In the genomic region with DNA sequence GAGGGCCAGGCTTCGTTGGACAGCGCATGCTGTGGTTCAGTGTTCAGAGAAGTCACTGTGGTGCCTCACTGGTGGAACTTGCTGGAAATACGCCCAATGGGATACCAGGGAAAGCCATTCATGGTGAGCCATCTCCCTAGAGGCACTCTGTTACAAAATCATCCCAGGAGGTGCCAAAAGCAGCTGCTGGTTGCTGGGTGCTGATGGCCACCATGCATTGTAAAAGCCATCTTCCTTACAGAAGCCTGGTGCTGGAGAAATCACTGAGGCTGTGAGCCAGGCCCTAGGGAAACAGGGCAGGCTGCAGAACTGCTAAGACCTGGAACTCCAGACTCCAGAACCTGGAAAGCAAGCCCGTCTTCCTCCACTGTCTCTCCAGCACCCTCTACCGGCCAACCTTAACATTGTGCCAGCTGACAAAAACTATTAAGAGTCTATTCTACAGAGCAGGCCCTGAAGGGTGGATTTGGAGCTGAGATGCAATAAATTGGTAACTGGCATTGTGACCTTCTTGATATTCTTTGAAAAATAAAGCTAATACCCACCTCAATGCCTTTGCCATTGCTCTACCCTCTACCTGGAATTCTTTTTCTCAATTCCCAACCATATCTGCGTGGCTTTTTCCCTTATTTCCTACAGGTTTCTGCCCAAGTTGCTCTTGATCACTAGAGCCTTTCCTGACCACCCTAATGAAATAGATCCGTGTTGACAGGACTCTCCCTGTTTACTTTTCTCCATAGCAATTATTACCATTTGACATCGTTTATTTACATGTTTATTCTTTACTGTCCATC, we compare ENCODE assay signal across 8 cellular contexts. TPM values are rescaled to one million over a fixed set of nuclear protein-coding genes. Genes with fewer than 3 reads are reported as not detected.
DNase-seq lines count a peak whose midpoint lies in the region; ATAC-seq and TF ChIP-seq lines count a peak whose summit lies in the region.

No MANE protein-coding gene starts in this region.

- H3K4me1 ChIP-seq in KMS-11 (ENCODE audit: low read depth, poor library complexity, severe bottlenecking) (no peaks in the 10 kb centered on the region), Peyer's patch (no peaks in the 10 kb centered on the region), tibial nerve (peaks cover 0 to 10% (median 0%) of the 10 kb centered on the region in 4 donors)

- WGBS in tibial nerve, 2 donors = 55 to 59% methylated on average over 8 of the region's 8 CpGs

- no peak for TF ChIP-seq POLR2A in Peyer's patch (IDR thresholded peaks at IDR 0.05)
- TF ChIP-seq POLR2A in tibial nerve (IDR thresholded peaks at IDR 0.05) = no peak

- no peak overlapping the region for H2AFZ ChIP-seq in KMS-11 (ENCODE audit: low read depth)

- no peak overlapping the region for H3K4me2 ChIP-seq in KMS-11

- H3K4me3 ChIP-seq in KMS-11 (IDR thresholded peaks at IDR 0.05; ENCODE audit: insufficient read depth, low read depth, low read length) (no peak overlapping the region), Peyer's patch (no peak overlapping the region), fibroblast of pulmonary artery (replicated peaks; ENCODE audit: low read depth, low read length) (no peak overlapping the region), tibial nerve (no peak overlapping the region)

- H3K27me3 Mint-ChIP-seq in neural crest cell (ENCODE audit: low read depth) = no peaks in the 10 kb centered on the region

- H3K27me3 ChIP-seq in KMS-11 (ENCODE audit: insufficient read depth, low read depth) (no peaks in the 10 kb centered on the region), Peyer's patch (no peaks in the 10 kb centered on the region), tibial nerve (no peaks in the 10 kb centered on the region)

- no peaks in the 10 kb centered on the region for H3K9me3 Mint-ChIP-seq in neural crest cell

- no peak overlapping the region for H3K9ac ChIP-seq in KMS-11

- no peaks in the 10 kb centered on the region for H4K20me1 ChIP-seq in KMS-11 (ENCODE audit: insufficient read depth)

- no peaks in the 10 kb centered on the region for H3K9me3 ChIP-seq in Peyer's patch
- H3K9me3 ChIP-seq in tibial nerve = peaks cover 0 to 4% (median 0%) of the 10 kb centered on the region in 4 donors

- H3K27ac Mint-ChIP-seq in neural crest cell (ENCODE audit: unreplicated experiment) = no peak overlapping the region

- TF ChIP-seq CTCF in KMS-11 (conservative IDR thresholded peaks at IDR 0.05; ENCODE audit: low read depth, low read length) (peak; percentile 75), Peyer's patch (IDR thresholded peaks at IDR 0.05) (peak; percentile 17 to 73 (median 70)), fibroblast of pulmonary artery (IDR thresholded peaks at IDR 0.05; ENCODE audit: low read length, missing control alignments) (peak; percentile 96), neural crest cell (conservative IDR thresholded peaks at IDR 0.05) (peak; percentile 82), tibial nerve (IDR thresholded peaks at IDR 0.05) (peak; percentile 61 to 82 (median 72))

- H3K27ac ChIP-seq in KMS-11 (no peak overlapping the region), Peyer's patch (no peak overlapping the region), tibial nerve (no peak overlapping the region)

- H3K4me3 Mint-ChIP-seq in neural crest cell = no peak overlapping the region

- H3K36me3 ChIP-seq in KMS-11 (ENCODE audit: insufficient read depth) (no peaks in the 10 kb centered on the region), Peyer's patch (no peaks in the 10 kb centered on the region), tibial nerve (peaks cover 0 to under 1% (median 0%) of the 10 kb centered on the region in 3 donors)

- no peaks in the 10 kb centered on the region for H3K79me2 ChIP-seq in KMS-11 (ENCODE audit: insufficient read depth, low read depth)

- H3K36me3 Mint-ChIP-seq in neural crest cell (ENCODE audit: low read depth) = peaks cover 2% of the 10 kb centered on the region

- H3K4me1 Mint-ChIP-seq in neural crest cell = no peaks in the 10 kb centered on the region

- DNase-seq in DMS 273 treated with DMSO at 0.1 percent for 48 hours (lab: John Stamatoyannopoulos, UW) (peak; percentile 21), Peyer's patch (peak; percentile 58 to 83 (median 60)), fibroblast of pulmonary artery (ENCODE audit: low read depth) (peak; percentile 84), neural crest cell (ENCODE audit: low read depth, low spot score) (peak; percentile 89), tibial nerve (ENCODE audit: low spot score in 2 of 2) (peak; percentile 76 to 90)
- DNase-seq in activated T-cell treated with anti-CD3 and anti-CD28 coated beads, Interleukin-2, amount 50 U/mL, for 48 hours = peak; percentile 81

- ATAC-seq in GM21423 (IDR thresholded peaks at IDR 0.05; ENCODE audit: unreplicated experiment) = no peak

- TF ChIP-seq EP300 in tibial nerve (IDR thresholded peaks at IDR 0.05) = no peak

RNA-seq across cellular contexts. Expression of gene SNRPB, which starts 18.5 kb away (rescaled TPM):
- 100 to 1,000 TPM in 3 of 4 donors, 10 to 100 TPM in 1; 74.6 to 129 (median 114) TPM for total RNA-seq in Peyer's patch
- 385 and 391 TPM in 2 replicates for total RNA-seq in neural crest cell
- total RNA-seq in tibial nerve = 100 to 1,000 TPM; 129 to 198 (median 134) TPM

RNA-seq across cellular contexts. Expression of gene ZNF343, which starts 56.6 kb away (rescaled TPM):
- total RNA-seq in Peyer's patch = 10 to 100 TPM in 1 of 4 donors, 1 to 10 TPM in 3; 6.3 to 13.3 (median 8.7) TPM
- total RNA-seq in neural crest cell = 9.1 and 12.8 TPM in 2 replicates
- total RNA-seq in tibial nerve = 10 to 100 TPM; 12.0 to 15.6 (median 13.6) TPM

Comparison
In these comparisons a context has a peak if more than half of its experiments do, and no peak if none do; other contexts are left out.
1. DNase-seq: peak in every context shown above with its lines; median percentile 89 in neural crest cell; 84 in fibroblast of pulmonary artery; 83 in tibial nerve; 81 in activated T-cell treated with anti-CD3 and anti-CD28 coated beads, Interleukin-2, amount 50 U/mL, for 48 hours; 60 in Peyer's patch; 21 in DMS 273 treated with DMSO at 0.1 percent for 48 hours.